ENCODE assay signal across 8 cellular contexts in genomic region chr22:36329217-36330078, GRCh38. TPM values are rescaled to one million over a fixed set of nuclear protein-coding genes. Genes with fewer than 3 reads are reported as not detected.
DNase-seq lines count a peak whose midpoint lies in the region; ATAC-seq and TF ChIP-seq lines count a peak whose summit lies in the region.

No MANE protein-coding gene starts in this region.

- peak overlapping the region; percentile 99 for H3K27ac Mint-ChIP-seq in activated CD4-positive, alpha-beta T cell treated with anti-CD3 and anti-CD28 coated beads, Interleukin-2, amount 10 ng/mL, durations not matched to agents 24 days and 14 days

- peaks cover 79% of the 10 kb centered on the region for H3K4me1 Mint-ChIP-seq in activated CD4-positive, alpha-beta T cell treated with anti-CD3 and anti-CD28 coated beads, Interleukin-2, amount 10 ng/mL, durations not matched to agents 24 days and 14 days

- TF ChIP-seq CTCF in lower lobe of right lung (IDR thresholded peaks at IDR 0.05): no peak

- peak overlapping the region; percentile 88 for H3K4me3 Mint-ChIP-seq in activated CD4-positive, alpha-beta T cell treated with anti-CD3 and anti-CD28 coated beads, Interleukin-2, amount 10 ng/mL, durations not matched to agents 24 days and 14 days

- H3K27ac ChIP-seq in lower lobe of right lung: peak overlapping the region; percentile 90

- peak overlapping the region; percentile 12 for H3K4me3 ChIP-seq in lower lobe of right lung

- H3K36me3 Mint-ChIP-seq in activated CD4-positive, alpha-beta T cell treated with anti-CD3 and anti-CD28 coated beads, Interleukin-2, amount 10 ng/mL, durations not matched to agents 24 days and 14 days (ENCODE audit: low read depth): peaks cover 79% of the 10 kb centered on the region

- H3K27me3 Mint-ChIP-seq in activated CD4-positive, alpha-beta T cell treated with anti-CD3 and anti-CD28 coated beads, Interleukin-2, amount 10 ng/mL, durations not matched to agents 24 days and 14 days: no peaks in the 10 kb centered on the region

- H3K36me3 ChIP-seq in lower lobe of right lung: peaks cover 88% of the 10 kb centered on the region

- no peaks in the 10 kb centered on the region for H3K9me3 ChIP-seq in lower lobe of right lung

- H3K4me1 ChIP-seq in lower lobe of right lung: peaks cover 100% of the 10 kb centered on the region

- DNase-seq in DMS 273 (lab: John Stamatoyannopoulos, UW; ENCODE audit: unreplicated experiment) (peak; percentile 82), NCI-H1694 (lab: John Stamatoyannopoulos, UW) (peak; percentile 92), dedifferentiated amniotic fluid mesenchymal stem cell (ENCODE audit: extremely low spot score) (peak; percentile 66), lower lobe of right lung (peak; percentile 75), NCI-H524 treated with DMSO at 0.1 percent for 48 hours (lab: John Stamatoyannopoulos, UW) (no peak)
- peak; percentile 88 for DNase-seq in activated CD4-positive, alpha-beta T cell treated with anti-CD3 and anti-CD28 coated beads, Interleukin-2, amount 10 ng/mL, durations not matched to agents 24 days and 14 days
- peak; percentile 76 for DNase-seq in stimulated activated CD8-positive, alpha-beta memory T cell treated with anti-CD3 and anti-CD28 coated beads, Interleukin-15, amount 100 ng/mL, for 1 hour (ENCODE audit: low read depth)

- intact Hi-C loops in activated CD4-positive, alpha-beta T cell treated with anti-CD3 and anti-CD28 coated beads, Interleukin-2, amount 10 ng/mL, durations not matched to agents 24 days and 14 days (cut with micrococcal nuclease): loop anchor here (1.0 to 10.0 kb wide), 2 partner anchors 141 to 905 kb away; no protein-coding TSS in a partner anchor
- intact Hi-C loops in lower lobe of right lung (cut with DNase I): no loop called here

- ATAC-seq in lower lobe of right lung (peak; percentile 46 to 49), GM18502 (IDR thresholded peaks at IDR 0.05; ENCODE audit: poor library complexity, unreplicated experiment) (no peak)

- no peaks in the 10 kb centered on the region for H3K27me3 ChIP-seq in lower lobe of right lung (ENCODE audit: low read depth)

- no peaks in the 10 kb centered on the region for H3K9me3 Mint-ChIP-seq in activated CD4-positive, alpha-beta T cell treated with anti-CD3 and anti-CD28 coated beads, Interleukin-2, amount 10 ng/mL, durations not matched to agents 24 days and 14 days

RNA-seq across cellular contexts. Expression of gene MYH9, which starts 58.3 kb away (rescaled TPM):
- 625 and 633 TPM in 2 replicates for total RNA-seq in activated CD4-positive, alpha-beta T cell treated with anti-CD3 and anti-CD28 coated beads, Interleukin-2, amount 10 ng/mL, durations not matched to agents 24 days and 14 days
- total RNA-seq in lower lobe of right lung: 659 TPM
